1 cellular context compared by ENCODE assay signal in genomic region chr6:137202078-137202477, GRCh38.
TF ChIP-seq lines count a peak whose summit lies in the region.

No MANE protein-coding gene starts in this region.

TF ChIP-seq in GM23338, 12 proteins besides CTCF, POLR2A, EP300 and RAD21 (continued from another document):
- TF ChIP-seq ZNF462 (CRISPR knock-in tag; IDR thresholded peaks at IDR 0.05) (no peak), POLR2AphosphoS5 (IDR thresholded peaks at IDR 0.05; ENCODE audit: low read depth) (no peak), NANOG (IDR thresholded peaks at IDR 0.05; ENCODE audit: borderline replicate concordance) (no peak), ZNF114 (CRISPR knock-in tag; IDR thresholded peaks at IDR 0.05) (no peak)
